ENCODE assay signal across 22 cellular contexts in genomic region chr3:15014606-15015328, GRCh38.
"Had no signal": no experiment of that assay in that cellular context is flagged by ENCODE, and none has a peak within 500 bp of the region (broad histone marks: within the 10 kb centered on the region; RNA-seq: fewer than 3 reads in every experiment).

No MANE protein-coding gene starts in this region.

- DNase-seq: activated CD4-positive, alpha-beta memory T cell treated with anti-CD3 and anti-CD28 coated beads, Interleukin-2, amount 10 ng/mL, durations not matched to agents 7 days and 5 days; activated CD4-positive, alpha-beta T cell treated with anti-CD3 and anti-CD28 coated beads for 48 hours; activated CD4-positive, CD25-positive, alpha-beta regulatory T cell; activated gamma-delta T cell treated with Interleukin-2 at 50 U/mL for 16 hours; aorta; caudate nucleus; dermis blood vessel endothelial cell; effector CD8-positive, alpha-beta T cell; lower lobe of right lung; mesendoderm; mucosa of descending colon; occipital lobe; posterior cingulate gyrus; stimulated activated CD4-positive, alpha-beta T cell treated with anti-CD3 and anti-CD28 coated beads, Interleukin-1b, Interleukin-23, amount 100 ng/mL, for 48 hours; SW 1271; T-helper 17 cell; transverse colon; uterus had no signal

- H3K27me3 ChIP-seq: brain microvascular endothelial cell, gastroesophageal sphincter, transverse colon, uterus had no signal

- H3K4me1 ChIP-seq: gastroesophageal sphincter, lower lobe of right lung, transverse colon, uterus had no signal

- ATAC-seq: gastroesophageal sphincter; lower lobe of right lung; mucosa of descending colon; stimulated activated effector memory CD8-positive, alpha-beta T cell treated with anti-CD3 and anti-CD28 coated beads, Interleukin-12 subunit alpha, Interleukin-12 subunit beta, amount 100 ng/mL, for 72 hours; T-helper 17 cell had no signal

- H3K36me3 ChIP-seq: uterus had no signal

- H3K9me3 ChIP-seq: gastroesophageal sphincter, lower lobe of right lung, mucosa of descending colon, transverse colon, uterus had no signal

- H3K27ac ChIP-seq: brain microvascular endothelial cell, gastroesophageal sphincter, lower lobe of right lung, skin epidermis, transverse colon, uterus had no signal

- H3K4me3 ChIP-seq: gastroesophageal sphincter, lower lobe of right lung, mucosa of descending colon, skin epidermis, transverse colon, uterus had no signal
